ENCODE assay signal across 1 cellular context in the genomic region with DNA sequence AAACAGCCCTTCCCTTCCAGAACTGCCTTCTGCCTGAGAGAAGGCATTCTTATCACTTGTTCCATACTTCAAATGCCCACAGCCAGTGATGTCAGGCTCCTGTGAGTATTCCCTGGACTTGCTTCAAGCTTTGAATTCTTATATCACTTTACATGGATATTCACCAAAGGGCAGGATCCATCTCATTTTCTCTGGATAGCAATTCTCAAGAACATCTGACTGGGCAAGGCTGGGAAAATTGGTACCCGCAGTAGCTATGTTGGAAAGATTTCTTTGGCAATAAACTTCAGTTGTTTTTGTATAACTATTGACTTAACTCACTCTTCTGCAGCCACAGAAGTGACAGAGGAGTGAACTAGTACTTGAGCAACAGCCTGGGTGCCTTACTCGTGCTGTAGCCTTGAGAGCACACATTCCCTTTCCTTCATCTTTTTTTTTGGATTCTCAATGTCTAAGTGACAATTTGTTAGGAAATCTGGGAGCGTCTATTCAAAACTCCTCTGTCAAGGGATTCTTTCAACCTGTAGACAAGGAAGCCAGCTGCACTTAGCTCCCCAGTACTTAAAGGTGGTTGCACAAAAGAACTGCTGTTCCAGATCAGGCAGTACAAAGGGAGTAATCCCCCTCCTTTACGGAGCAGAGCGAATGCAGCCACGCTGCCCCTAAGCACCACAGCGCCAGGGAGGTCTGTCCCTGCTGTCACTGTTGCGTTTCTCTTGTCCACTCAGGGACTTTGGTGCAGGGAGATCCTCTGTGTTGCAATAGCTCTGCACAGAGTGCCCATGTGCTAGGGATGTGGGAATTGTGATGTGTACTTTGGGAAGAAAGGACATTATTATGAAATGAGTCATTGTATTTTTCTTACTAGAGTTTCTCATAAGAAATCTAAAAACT.
TF ChIP-seq lines count a peak whose summit lies in the region.

No MANE protein-coding gene starts in this region.

TF ChIP-seq in HepG2, 621 proteins besides CTCF, POLR2A, EP300 and RAD21 (continued from another document):
- TF ChIP-seq, protein P1, sequence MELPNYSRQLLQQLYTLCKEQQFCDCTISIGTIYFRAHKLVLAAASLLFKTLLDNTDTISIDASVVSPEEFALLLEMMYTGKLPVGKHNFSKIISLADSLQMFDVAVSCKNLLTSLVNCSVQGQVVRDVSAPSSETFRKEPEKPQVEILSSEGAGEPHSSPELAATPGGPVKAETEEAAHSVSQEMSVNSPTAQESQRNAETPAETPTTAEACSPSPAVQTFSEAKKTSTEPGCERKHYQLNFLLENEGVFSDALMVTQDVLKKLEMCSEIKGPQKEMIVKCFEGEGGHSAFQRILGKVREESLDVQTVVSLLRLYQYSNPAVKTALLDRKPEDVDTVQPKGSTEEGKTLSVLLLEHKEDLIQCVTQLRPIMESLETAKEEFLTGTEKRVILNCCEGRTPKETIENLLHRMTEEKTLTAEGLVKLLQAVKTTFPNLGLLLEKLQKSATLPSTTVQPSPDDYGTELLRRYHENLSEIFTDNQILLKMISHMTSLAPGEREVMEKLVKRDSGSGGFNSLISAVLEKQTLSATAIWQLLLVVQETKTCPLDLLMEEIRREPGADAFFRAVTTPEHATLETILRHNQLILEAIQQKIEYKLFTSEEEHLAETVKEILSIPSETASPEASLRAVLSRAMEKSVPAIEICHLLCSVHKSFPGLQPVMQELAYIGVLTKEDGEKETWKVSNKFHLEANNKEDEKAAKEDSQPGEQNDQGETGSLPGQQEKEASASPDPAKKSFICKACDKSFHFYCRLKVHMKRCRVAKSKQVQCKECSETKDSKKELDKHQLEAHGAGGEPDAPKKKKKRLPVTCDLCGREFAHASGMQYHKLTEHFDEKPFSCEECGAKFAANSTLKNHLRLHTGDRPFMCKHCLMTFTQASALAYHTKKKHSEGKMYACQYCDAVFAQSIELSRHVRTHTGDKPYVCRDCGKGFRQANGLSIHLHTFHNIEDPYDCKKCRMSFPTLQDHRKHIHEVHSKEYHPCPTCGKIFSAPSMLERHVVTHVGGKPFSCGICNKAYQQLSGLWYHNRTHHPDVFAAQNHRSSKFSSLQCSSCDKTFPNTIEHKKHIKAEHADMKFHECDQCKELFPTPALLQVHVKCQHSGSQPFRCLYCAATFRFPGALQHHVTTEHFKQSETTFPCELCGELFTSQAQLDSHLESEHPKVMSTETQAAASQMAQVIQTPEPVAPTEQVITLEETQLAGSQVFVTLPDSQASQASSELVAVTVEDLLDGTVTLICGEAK (IDR thresholded peaks at IDR 0.05): no peak
- TF ChIP-seq, protein P1 (CRISPR knock-in tag; IDR thresholded peaks at IDR 0.05): peak; percentile 87
- TF ChIP-seq SOX13 (IDR thresholded peaks at IDR 0.05): peak; percentile 89
- peak in 1 of 2 experiments; percentile 99; a peak in 2 of 4 replicates for TF ChIP-seq SOX13 (CRISPR knock-in tag; conservative IDR thresholded peaks at IDR 0.05 in 1 of 2, IDR thresholded peaks at IDR 0.05 in 1 of 2)
- TF ChIP-seq SP1 (IDR thresholded peaks at IDR 0.05): no peak
- peak; percentile 36; the same call in 1 of the 2 replicates for TF ChIP-seq SP1 (CRISPR knock-in tag; IDR thresholded peaks at IDR 0.05)
- TF ChIP-seq PREB (CRISPR knock-in tag; IDR thresholded peaks at IDR 0.05): no peak
- TF ChIP-seq RXRA (CRISPR knock-in tag; IDR thresholded peaks at IDR 0.05): peak; percentile 87
- no peak for TF ChIP-seq ARHGAP35 (CRISPR knock-in tag; IDR thresholded peaks at IDR 0.05; ENCODE audit: borderline replicate concordance)
- TF ChIP-seq MLXIP (CRISPR knock-in tag; IDR thresholded peaks at IDR 0.05; ENCODE audit: borderline replicate concordance): peak; percentile 98
- TF ChIP-seq, protein P2, sequence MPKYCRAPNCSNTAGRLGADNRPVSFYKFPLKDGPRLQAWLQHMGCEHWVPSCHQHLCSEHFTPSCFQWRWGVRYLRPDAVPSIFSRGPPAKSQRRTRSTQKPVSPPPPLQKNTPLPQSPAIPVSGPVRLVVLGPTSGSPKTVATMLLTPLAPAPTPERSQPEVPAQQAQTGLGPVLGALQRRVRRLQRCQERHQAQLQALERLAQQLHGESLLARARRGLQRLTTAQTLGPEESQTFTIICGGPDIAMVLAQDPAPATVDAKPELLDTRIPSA (CRISPR knock-in tag; IDR thresholded peaks at IDR 0.05; ENCODE audit: borderline replicate concordance): no peak
- no peak for TF ChIP-seq ZNF704 (CRISPR knock-in tag; IDR thresholded peaks at IDR 0.05; ENCODE audit: borderline replicate concordance)
- TF ChIP-seq ETV6 (CRISPR knock-in tag; conservative IDR thresholded peaks at IDR 0.05): 0 out of 2 replicates have a peak, but pooled peaks have one; percentile 51
- TF ChIP-seq TCF7L2 (IDR thresholded peaks at IDR 0.05; ENCODE audit: low read depth, low read length): no peak
